ENCODE assay signal across 29 cellular contexts in genomic region chr6:126388235-126388634, GRCh38. TPM values are rescaled to one million over a fixed set of nuclear protein-coding genes. Genes with fewer than 3 reads are reported as not detected.
"Had no signal": no experiment of that assay in that cellular context is flagged by ENCODE, and none has a peak within 500 bp of the region (broad histone marks: within the 10 kb centered on the region; RNA-seq: fewer than 3 reads in every experiment).

No MANE protein-coding gene starts in this region.

- DNase-seq: activated CD4-positive, alpha-beta T cell treated with anti-CD3 and anti-CD28 coated beads for 1 hour; activated CD4-positive, alpha-beta T cell treated with anti-CD3 and anti-CD28 coated beads, Interleukin-2, amount 50 U/mL, for 1 hour; activated naive CD4-positive, alpha-beta T cell; activated T-cell treated with anti-CD3 and anti-CD28 coated beads, Interleukin-2, amount 50 U/mL, for 4 hours; central memory CD4-positive, alpha-beta T cell; dorsolateral prefrontal cortex; esophagus squamous epithelium; gastrocnemius medialis; hypothalamus; left ventricle myocardium superior; mammary epithelial cell; ovary; psoas muscle; stimulated activated CD4-positive, alpha-beta T cell treated with anti-CD3 and anti-CD28 coated beads, Interleukin-1b, Interleukin-23, amount 100 ng/mL, for 48 hours; stimulated activated CD8-positive, alpha-beta memory T cell treated with anti-CD3 and anti-CD28 coated beads, Interleukin-4, amount 100 ng/mL, for 48 hours; stimulated activated naive CD4-positive, alpha-beta T cell; T-cell; testis; trophoblast cell; uterus; WERI-Rb-1 had no signal

- H3K36me3 Mint-ChIP-seq: activated naive CD8-positive, alpha-beta T cell; natural killer cell treated with Interleukin-12 subunit alpha and Interleukin-12 subunit beta and Interleukin-15 and Interleukin-18, amount 100 ng/mL, for 72 hours; T-cell had no signal

- H3K27ac Mint-ChIP-seq: activated naive CD8-positive, alpha-beta T cell; activated T-helper 2 cell treated with anti-CD3 and anti-CD28 coated beads, Interferon-gamma antibody, Interleukin-2, Interleukin-4, amounts not matched to agents 10 μg/mL and 5 μg/mL and 100 μg/mL, durations not matched to agents 14 hours and 24 hours and 36 hours; natural killer cell treated with Interleukin-12 subunit alpha and Interleukin-12 subunit beta and Interleukin-15 and Interleukin-18, amount 100 ng/mL, for 72 hours; T-cell had no signal

- H3K4me3 Mint-ChIP-seq: activated naive CD8-positive, alpha-beta T cell; activated T-cell treated with anti-CD3 and anti-CD28 coated beads, Interleukin-2, amount 50 U/mL, for 4 hours; mesothelial cell of epicardium; natural killer cell treated with Interleukin-12 subunit alpha and Interleukin-12 subunit beta and Interleukin-15 and Interleukin-18, amount 100 ng/mL, for 72 hours; T-cell had no signal

- FAIRE-seq: astrocyte, colon, TTC549 had no signal

- H3K4me1 Mint-ChIP-seq: T-cell had no signal

- H3K4me3 ChIP-seq: dorsolateral prefrontal cortex, esophagus squamous epithelium, gastrocnemius medialis, ovary, psoas muscle, right atrium auricular region, testis, uterus had no signal

- ATAC-seq: activated T-cell treated with anti-CD3 and anti-CD28 coated beads, Interleukin-2, amount 50 U/mL, for 4 hours; gastrocnemius medialis; left ventricle myocardium superior; natural killer cell treated with Interleukin-12 subunit alpha and Interleukin-12 subunit beta and Interleukin-15 and Interleukin-18, amount 100 ng/mL, for 72 hours; psoas muscle; T-cell had no signal

- H3K27me3 Mint-ChIP-seq: activated naive CD8-positive, alpha-beta T cell; natural killer cell treated with Interleukin-12 subunit alpha and Interleukin-12 subunit beta and Interleukin-15 and Interleukin-18, amount 100 ng/mL, for 72 hours; T-cell had no signal

RNA-seq across cellular contexts. Expression of gene CENPW, which starts 48.3 kb away (rescaled TPM):
- total RNA-seq: right atrium auricular region had no signal
